ENCODE assay signal across 1 cellular context in genomic region chr21:33674226-33674625, GRCh38.
TF ChIP-seq lines count a peak whose summit lies in the region.

No MANE protein-coding gene starts in this region.

TF ChIP-seq in GM23338, 12 proteins besides CTCF, POLR2A, EP300 and RAD21 (continued from another document):
- TF ChIP-seq REST (IDR thresholded peaks at IDR 0.05; ENCODE audit: unreplicated experiment), result no peak
- no peak for TF ChIP-seq ZNF462 (CRISPR knock-in tag; IDR thresholded peaks at IDR 0.05)
- TF ChIP-seq EZH2 (IDR thresholded peaks at IDR 0.05; ENCODE audit: low read depth, unreplicated experiment), result no peak
